8 cellular contexts compared by ENCODE assay signal in the genomic region with DNA sequence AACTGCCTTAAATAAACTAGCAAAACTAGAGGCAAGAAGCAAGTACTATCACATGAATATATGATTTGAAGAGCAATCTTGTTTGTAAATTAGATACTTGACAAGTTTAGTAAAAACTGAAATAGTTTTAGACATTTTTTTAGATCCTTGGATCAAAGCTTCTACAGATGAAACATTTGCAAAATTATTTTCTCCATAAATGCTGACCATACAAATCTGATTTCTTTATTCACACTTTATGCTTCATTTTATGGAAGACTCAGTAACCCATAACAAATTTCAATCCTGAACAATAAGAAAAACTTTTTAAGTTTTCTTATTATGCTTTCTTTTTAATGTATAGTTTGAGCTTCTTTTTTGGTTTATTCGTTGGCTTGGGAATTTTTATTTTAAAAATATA.
"Had no signal": no experiment of that assay in that cellular context is flagged by ENCODE, and none has a peak within 500 bp of the region (broad histone marks: within the 10 kb centered on the region; RNA-seq: fewer than 3 reads in every experiment).

No MANE protein-coding gene starts in this region.

- DNase-seq: GM23248, GOT3, H7, HFFc6 had no signal

- H3K9ac ChIP-seq: GM23248 had no signal

- H3K4me1 Mint-ChIP-seq: IgD-negative memory B cell had no signal

- H3K36me3 Mint-ChIP-seq: IgD-negative memory B cell had no signal

- ATAC-seq: HCT116 had no signal

- H3K36me3 ChIP-seq: HAP-1 had no signal

- H3K27ac ChIP-seq: GM23248, HL-60 had no signal

- H3K4me1 ChIP-seq: HAP-1 had no signal

- H2AFZ ChIP-seq: GM23248 had no signal

- H3K27me3 Mint-ChIP-seq: IgD-negative memory B cell had no signal

- H3K4me3 ChIP-seq: GM23248, HAP-1 had no signal

- H3K4me3 Mint-ChIP-seq: HFFc6, IgD-negative memory B cell had no signal

- H3K27ac Mint-ChIP-seq: HFFc6, IgD-negative memory B cell had no signal

- H3K9me3 ChIP-seq: HAP-1 had no signal
